ENCODE assay signal across 8 cellular contexts in genomic region chr11:46593550-46594382, GRCh38. TPM values are rescaled to one million over a fixed set of nuclear protein-coding genes. Genes with fewer than 3 reads are reported as not detected.
DNase-seq lines count a peak whose midpoint lies in the region; ATAC-seq and TF ChIP-seq lines count a peak whose summit lies in the region.

Gene AMBRA1, minus strand, starts transcription at chr11:46594023. Its CDS starts 45,643 bp downstream, at chr11:46548380.

- DNase-seq in AG10803 (ENCODE audit: low read depth) (peak; percentile 93), NCI-H446 treated with DMSO at 0.1 percent for 48 hours (lab: John Stamatoyannopoulos, UW) (peak; percentile 82), cerebellum (ENCODE audit: low spot score) (peak; percentile 84), kidney epithelial cell (ENCODE audit: low read depth) (peak; percentile 69)
- peak; percentile 68 for DNase-seq in activated CD4-positive, alpha-beta T cell treated with anti-CD3 and anti-CD28 coated beads for 1 hour
- peak; percentile 88 for DNase-seq in stimulated activated CD4-positive, alpha-beta T cell treated with anti-CD3 and anti-CD28 coated beads, Interleukin-15, amount 100 ng/mL, for 24 hours

- H3K36me3 ChIP-seq in kidney epithelial cell (ENCODE audit: control insufficient read depth, insufficient read depth, low read length), result no peaks in the 10 kb centered on the region

- ATAC-seq in GM19035 (IDR thresholded peaks at IDR 0.05; ENCODE audit: unreplicated experiment) (peak; percentile 85), HG03342 (IDR thresholded peaks at IDR 0.05; ENCODE audit: unreplicated experiment) (peak; percentile 82)

- TF ChIP-seq CTCF in AG10803 (conservative IDR thresholded peaks at IDR 0.05; ENCODE audit: low read length) (no peak), kidney epithelial cell (IDR thresholded peaks at IDR 0.05; ENCODE audit: insufficient read depth, low read length, poor library complexity, severe bottlenecking) (no peak)

- peak within 1 kb of the TSS; percentile 93 for H3K4me3 ChIP-seq in AG10803 (ENCODE audit: low read length)
- H3K4me3 ChIP-seq in kidney epithelial cell (ENCODE audit: low read depth, low read length), result peak within 1 kb of the TSS; percentile 76

- H3K27me3 ChIP-seq in kidney epithelial cell (ENCODE audit: control insufficient read depth, insufficient read depth, low read length), result no peaks in the 10 kb centered on the region

RNA-seq across cellular contexts. Expression of gene AMBRA1, which starts in this region (rescaled TPM):
- total RNA-seq in cerebellum, result 35.7 TPM
- 23.1 and 28.7 TPM in 2 replicates for total RNA-seq in kidney epithelial cell

Comparison
In these comparisons a context has a peak if more than half of its experiments do, and no peak if none do; other contexts are left out.
1. Peak in every context shown above with its lines: DNase-seq, ATAC-seq and H3K4me3 ChIP-seq.